ENCODE assay signal across 9 cellular contexts in the genomic region with DNA sequence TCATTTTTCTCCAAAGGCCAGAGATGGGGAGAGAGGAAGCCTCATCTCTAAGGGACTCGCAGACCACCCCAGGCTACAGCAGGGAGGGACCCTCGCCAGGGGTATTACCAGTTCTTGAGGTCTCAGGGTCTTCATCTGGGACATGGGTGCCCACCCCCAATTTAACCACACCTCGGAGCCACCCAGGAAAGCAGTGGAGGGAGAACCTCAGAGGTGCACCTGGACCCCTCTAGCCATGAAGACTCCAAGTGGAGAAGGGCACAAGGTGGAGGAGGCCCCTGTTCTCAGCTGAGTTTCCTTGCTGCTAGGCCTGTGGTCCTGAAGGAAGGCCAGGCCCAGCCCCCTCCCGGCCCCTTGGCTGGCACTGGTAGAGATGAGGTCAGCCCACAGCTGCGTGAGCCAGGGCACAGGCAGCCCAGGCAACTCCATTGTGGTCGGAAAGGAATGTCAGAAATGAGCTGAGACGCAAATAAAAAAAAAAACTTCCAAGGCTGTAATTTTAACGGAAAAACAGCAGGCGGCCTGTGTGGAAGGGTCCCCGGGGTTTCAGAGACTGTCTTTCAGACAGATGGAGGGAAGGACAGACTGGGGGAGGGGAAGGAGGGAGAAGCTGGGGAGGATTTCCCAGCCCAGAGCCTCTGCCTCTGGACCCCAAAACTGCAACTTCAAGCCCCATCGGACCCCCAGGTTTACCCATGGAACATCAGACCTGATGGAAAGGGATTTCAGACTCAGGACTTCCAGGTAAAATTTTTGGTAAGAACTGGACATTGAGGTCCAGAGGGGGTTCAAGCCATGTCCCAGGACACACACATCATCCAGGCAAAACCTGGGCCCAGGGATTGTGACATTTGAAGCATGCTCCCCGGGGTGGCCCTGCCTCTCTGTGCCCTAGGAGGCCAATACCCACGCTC. TPM values are rescaled to one million over a fixed set of nuclear protein-coding genes. Genes with fewer than 3 reads are reported as not detected.
A peak's percentile ranks its signal among the peaks of the same experiment; 100 is the strongest.
DNase-seq lines count a peak whose midpoint lies in the region; ATAC-seq and TF ChIP-seq lines count a peak whose summit lies in the region.
"Had no signal": no experiment of that assay in that cellular context is flagged by ENCODE, and none has a peak within 500 bp of the region (broad histone marks: within the 10 kb centered on the region; RNA-seq: fewer than 3 reads in every experiment).

No MANE protein-coding gene starts in this region.

- no peak overlapping the region for H3K27ac Mint-ChIP-seq in activated naive CD8-positive, alpha-beta T cell treated with anti-CD3 and anti-CD28 coated beads, Interleukin-2, amount 50 U/mL, for 24 hours
- H3K27ac Mint-ChIP-seq: stimulated activated naive CD8-positive, alpha-beta T cell treated with anti-CD3 and anti-CD28 coated beads, Interleukin-15, Interleukin-2, amounts not matched to agents 100 ng/mL and 50 ng/mL, for 24 hours had no signal

- H3K36me3 Mint-ChIP-seq in activated naive CD8-positive, alpha-beta T cell treated with anti-CD3 and anti-CD28 coated beads, Interleukin-2, amount 50 U/mL, for 24 hours (ENCODE audit: low read depth) = no peaks in the 10 kb centered on the region

- H3K9me3 Mint-ChIP-seq in activated naive CD8-positive, alpha-beta T cell treated with anti-CD3 and anti-CD28 coated beads, Interleukin-2, amount 50 U/mL, for 24 hours = no peaks in the 10 kb centered on the region
- H3K9me3 Mint-ChIP-seq: stimulated activated naive CD8-positive, alpha-beta T cell treated with anti-CD3 and anti-CD28 coated beads, Interleukin-15, Interleukin-2, amounts not matched to agents 100 ng/mL and 50 ng/mL, for 24 hours had no signal

- DNase-seq in GM04503 (ENCODE audit: low read depth) = peak; percentile 89
- peak; percentile 61 to 85 for DNase-seq in NCI-H446 (lab: John Stamatoyannopoulos, UW)
- peak; percentile 98 for DNase-seq in choroid plexus epithelial cell (ENCODE audit: low read depth)
- peak; percentile 54 to 64 for DNase-seq in left colon
- peak; percentile 81 for DNase-seq in superior temporal gyrus (ENCODE audit: extremely low spot score)
- no peak for DNase-seq in NCI-H510A treated with DMSO at 0.1 percent for 48 hours (lab: John Stamatoyannopoulos, UW)
- DNase-seq in activated naive CD8-positive, alpha-beta T cell treated with anti-CD3 and anti-CD28 coated beads, Interleukin-2, amount 50 U/mL, for 24 hours = no peak
- DNase-seq in middle frontal gyrus (ENCODE audit: extremely low spot score, low spot score) = no peak

- peaks cover 37% of the 10 kb centered on the region for H3K4me1 Mint-ChIP-seq in activated naive CD8-positive, alpha-beta T cell treated with anti-CD3 and anti-CD28 coated beads, Interleukin-2, amount 50 U/mL, for 24 hours

- H3K27me3 Mint-ChIP-seq in activated naive CD8-positive, alpha-beta T cell treated with anti-CD3 and anti-CD28 coated beads, Interleukin-2, amount 50 U/mL, for 24 hours = peaks cover 37% of the 10 kb centered on the region

- intact Hi-C loops in left colon (cut with DNase I, micrococcal nuclease) = no loop called here

- ATAC-seq in left colon = peak; percentile 40
- no peak for ATAC-seq in activated naive CD8-positive, alpha-beta T cell treated with anti-CD3 and anti-CD28 coated beads, Interleukin-2, amount 50 U/mL, for 24 hours

- TF ChIP-seq CTCF in choroid plexus epithelial cell (conservative IDR thresholded peaks at IDR 0.05; ENCODE audit: low read depth, low read length) = peak; percentile 76

- no peak overlapping the region for H3K4me3 Mint-ChIP-seq in activated naive CD8-positive, alpha-beta T cell treated with anti-CD3 and anti-CD28 coated beads, Interleukin-2, amount 50 U/mL, for 24 hours
- H3K4me3 Mint-ChIP-seq: stimulated activated naive CD8-positive, alpha-beta T cell treated with anti-CD3 and anti-CD28 coated beads, Interleukin-15, Interleukin-2, amounts not matched to agents 100 ng/mL and 50 ng/mL, for 24 hours had no signal

- peak overlapping the region; percentile 17 for H3K4me3 ChIP-seq in choroid plexus epithelial cell (ENCODE audit: low read depth, low read length)

RNA-seq across cellular contexts. Expression of gene MRPS23, which starts 25.5 kb away (rescaled TPM):
- total RNA-seq in left colon = 10 to 100 TPM; 18.0 to 21.3 TPM

Comparison
In these comparisons a context has a peak if more than half of its experiments do, and no peak if none do; other contexts are left out.
1. DNase-seq: peak in GM04503 (single experiment), NCI-H446 (2 of 2), choroid plexus epithelial cell (single experiment), left colon (2 of 2) and superior temporal gyrus (single experiment); none in NCI-H510A treated with DMSO at 0.1 percent for 48 hours (single experiment), activated naive CD8-positive, alpha-beta T cell treated with anti-CD3 and anti-CD28 coated beads, Interleukin-2, amount 50 U/mL, for 24 hours (single experiment) and middle frontal gyrus (single experiment).